9 cellular contexts compared by ENCODE assay signal in genomic region chr4:138405934-138406567, GRCh38.
A peak's percentile ranks its signal among the peaks of the same experiment; 100 is the strongest.
DNase-seq lines count a peak whose midpoint lies in the region; ATAC-seq and TF ChIP-seq lines count a peak whose summit lies in the region.
"Had no signal": no experiment of that assay in that cellular context is flagged by ENCODE, and none has a peak within 500 bp of the region (broad histone marks: within the 10 kb centered on the region; RNA-seq: fewer than 3 reads in every experiment).

No MANE protein-coding gene starts in this region.

- H3K27ac ChIP-seq in OCI-LY3 (ENCODE audit: low read length), result no peak overlapping the region
- no peak overlapping the region for H3K27ac ChIP-seq in substantia nigra (ENCODE audit: low read depth, low read length, poor library complexity, severe bottlenecking)
- no peak overlapping the region for H3K27ac ChIP-seq in gastrocnemius medialis
- H3K27ac ChIP-seq: parathyroid adenoma had no signal

- H3K4me1 ChIP-seq in OCI-LY3 (ENCODE audit: low read length) (peaks cover 23% of the 10 kb centered on the region), gastrocnemius medialis (no peaks in the 10 kb centered on the region)
- H3K4me1 ChIP-seq: parathyroid adenoma had no signal

- peaks cover 29% of the 10 kb centered on the region for H3K4me1 Mint-ChIP-seq in nephron

- H2AFZ ChIP-seq in OCI-LY3 (ENCODE audit: low read depth, low read length), result no peak overlapping the region
- H2AFZ ChIP-seq: parathyroid adenoma had no signal

- intact Hi-C loops in gastrocnemius medialis (cut with DNase I; ENCODE audit: low total_unique reads), result no loop called here

- no peaks in the 10 kb centered on the region for H3K36me3 ChIP-seq in OCI-LY3 (replicated peaks; ENCODE audit: low read depth, low read length)
- H3K36me3 ChIP-seq in gastrocnemius medialis, result no peaks in the 10 kb centered on the region

- no peaks in the 10 kb centered on the region for H3K9me3 Mint-ChIP-seq in nephron

- no peak overlapping the region for H3K9ac ChIP-seq in OCI-LY3 (ENCODE audit: low read length)
- H3K9ac ChIP-seq: parathyroid adenoma had no signal

- H4K20me1 ChIP-seq in OCI-LY3 (ENCODE audit: insufficient read depth, low read length), result no peaks in the 10 kb centered on the region

- H3K4me3 ChIP-seq in OCI-LY3 (ENCODE audit: low read length), result peak overlapping the region; percentile 20; the same call in 1 of the 2 replicates
- no peak overlapping the region for H3K4me3 ChIP-seq in gastrocnemius medialis

- H3K79me2 ChIP-seq in OCI-LY3 (ENCODE audit: low read length), result no peaks in the 10 kb centered on the region
- H3K79me2 ChIP-seq: parathyroid adenoma had no signal

- H3K9me3 ChIP-seq in OCI-LY3 (ENCODE audit: insufficient read depth, low read length) (no peaks in the 10 kb centered on the region), gastrocnemius medialis (no peaks in the 10 kb centered on the region)

- in situ Hi-C loops in gastrocnemius medialis (cut with MboI; ENCODE audit: low sequenced_read_pairs in 4 of 4), result no loop called here

- ATAC-seq in GM18867 (IDR thresholded peaks at IDR 0.05; ENCODE audit: unreplicated experiment) (peak; percentile 79), HG02938 (IDR thresholded peaks at IDR 0.05; ENCODE audit: unreplicated experiment) (peak; percentile 79), gastrocnemius medialis (no peak)

- DNase-seq in substantia nigra (lab: John Stamatoyannopoulos, UW), result no peak
- DNase-seq in gastrocnemius medialis, result no peak
- no peak for DNase-seq in NCI-H2081 treated with DMSO at 0.1 percent for 48 hours (lab: John Stamatoyannopoulos, UW)
- no peak for DNase-seq in medulla oblongata (ENCODE audit: extremely low spot score)

- no peaks in the 10 kb centered on the region for H3K27me3 Mint-ChIP-seq in nephron (ENCODE audit: low read depth)

- peak overlapping the region in 2 of 3 experiments; percentile 87 to 89 for H3K27ac Mint-ChIP-seq in nephron

- no peak for TF ChIP-seq POLR2A in gastrocnemius medialis (IDR thresholded peaks at IDR 0.05)

- H3K27me3 ChIP-seq in OCI-LY3 (ENCODE audit: low read depth, low read length), result no peaks in the 10 kb centered on the region
- no peaks in the 10 kb centered on the region for H3K27me3 ChIP-seq in gastrocnemius medialis

- no peaks in the 10 kb centered on the region for H3K36me3 Mint-ChIP-seq in nephron (ENCODE audit: low read depth)

- H3K4me3 Mint-ChIP-seq in nephron, result no peak overlapping the region

- no peak for TF ChIP-seq CTCF in OCI-LY3 (IDR thresholded peaks at IDR 0.05; ENCODE audit: low read depth, low read length)
- no peak for TF ChIP-seq CTCF in nephron (IDR thresholded peaks at IDR 0.05; ENCODE audit: unreplicated experiment in 3 of 3)
- TF ChIP-seq CTCF in gastrocnemius medialis (IDR thresholded peaks at IDR 0.05 in 4 of 5, conservative IDR thresholded peaks at IDR 0.05 in 1 of 5), result no peak

- H3K4me2 ChIP-seq in OCI-LY3 (ENCODE audit: low read length), result peak overlapping the region; percentile 60

Comparison
In these comparisons a context has a peak if more than half of its experiments do, and no peak if none do; other contexts are left out.
1. ATAC-seq: peak in GM18867 (single experiment) and HG02938 (single experiment); none in gastrocnemius medialis (0 of 2).